Comparison of ENCODE assay signal across 1 cellular context in genomic region chrX:112760697-112761096, GRCh38.
TF ChIP-seq lines count a peak whose summit lies in the region.

No MANE protein-coding gene starts in this region.

TF ChIP-seq in WTC11, 78 proteins besides CTCF, POLR2A, EP300 and RAD21 (continued from another document):
- TF ChIP-seq ERG (CRISPR knock-in tag; IDR thresholded peaks at IDR 0.05), result no peak
- TF ChIP-seq FOXP4 (CRISPR knock-in tag; IDR thresholded peaks at IDR 0.05), result no peak
- TF ChIP-seq CREB1 (CRISPR knock-in tag; IDR thresholded peaks at IDR 0.05), result no peak
- TF ChIP-seq GTF2I (CRISPR knock-in tag; conservative IDR thresholded peaks at IDR 0.05), result no peak
- no peak for TF ChIP-seq PREB (CRISPR knock-in tag; IDR thresholded peaks at IDR 0.05; ENCODE audit: borderline replicate concordance)
- TF ChIP-seq ZNF512 (CRISPR knock-in tag; IDR thresholded peaks at IDR 0.05; ENCODE audit: borderline replicate concordance), result no peak
- no peak for TF ChIP-seq ARID4B (CRISPR knock-in tag; IDR thresholded peaks at IDR 0.05; ENCODE audit: borderline replicate concordance)
